Comparison of ENCODE assay signal across 17 cellular contexts in the genomic region with DNA sequence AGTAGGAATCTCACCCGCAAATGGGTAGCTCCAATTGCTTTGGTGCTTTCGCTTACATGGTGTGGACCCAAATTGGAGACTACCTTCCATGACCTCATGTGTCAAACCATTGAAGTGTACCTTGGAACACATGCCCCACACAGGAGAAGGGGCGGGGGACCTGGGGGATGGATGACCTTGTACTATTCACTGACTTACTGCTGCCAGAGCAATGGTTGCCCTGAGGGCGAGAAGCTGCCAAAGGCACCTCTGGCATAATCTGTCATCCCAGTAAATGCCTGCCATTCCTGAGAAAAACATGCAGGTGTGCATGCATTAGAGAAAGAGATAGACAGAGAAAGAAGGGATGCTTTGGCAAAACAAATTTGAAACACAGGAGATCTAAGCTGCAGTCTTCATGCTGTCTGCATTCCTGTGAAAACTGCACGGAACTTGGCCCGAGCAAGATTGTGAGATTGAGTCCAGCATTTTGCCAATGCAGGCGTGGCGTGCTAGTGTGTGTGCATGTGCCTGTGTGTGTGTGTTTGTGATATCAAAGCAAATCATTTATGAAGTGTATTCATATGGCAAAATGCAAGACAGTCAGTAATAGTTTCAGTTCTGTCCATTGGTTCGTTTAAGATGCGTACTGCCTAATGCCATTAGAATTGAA.
A peak's percentile ranks its signal among the peaks of the same experiment; 100 is the strongest.
DNase-seq lines count a peak whose midpoint lies in the region; ATAC-seq and TF ChIP-seq lines count a peak whose summit lies in the region.
"Had no signal": no experiment of that assay in that cellular context is flagged by ENCODE, and none has a peak within 500 bp of the region (broad histone marks: within the 10 kb centered on the region; RNA-seq: fewer than 3 reads in every experiment).

No MANE protein-coding gene starts in this region.

- H3K36me3 ChIP-seq in GM23338 (ENCODE audit: insufficient read depth) (no peaks in the 10 kb centered on the region), body of pancreas (replicated peaks in 1 of 2; ENCODE audit: insufficient read depth in 1 of 2, low read depth in 2 of 2) (no peaks in the 10 kb centered on the region), trophoblast cell (ENCODE audit: control insufficient read depth in 1 of 2, insufficient read depth in 2 of 2, low read length in 2 of 2) (no peaks in the 10 kb centered on the region)

- H3K9me2 ChIP-seq in GM23338 (ENCODE audit: insufficient read depth), result peaks cover 6% of the 10 kb centered on the region
- H3K9me2 ChIP-seq: SK-N-SH had no signal

- H3K4me1 ChIP-seq in GM23338 (ENCODE audit: insufficient read depth) (peaks cover 35% of the 10 kb centered on the region), body of pancreas (peaks cover 18% of the 10 kb centered on the region), trophoblast cell (ENCODE audit: control insufficient read depth in 1 of 2, insufficient read depth in 2 of 2, low read length in 2 of 2) (peaks cover 2% of the 10 kb centered on the region in 2 experiments)

- H3K27me3 Mint-ChIP-seq in GM23338 (ENCODE audit: insufficient read depth, low read depth, poor library complexity), result no peaks in the 10 kb centered on the region
- H3K27me3 Mint-ChIP-seq in activated T-cell treated with anti-CD3 and anti-CD28 coated beads, Interleukin-2, amount 50 U/mL, for 72 hours (ENCODE audit: low read depth), result peaks cover 11% of the 10 kb centered on the region

- no peak overlapping the region for H4K12ac ChIP-seq in trophoblast cell (ENCODE audit: low read depth, low read length)

- peak overlapping the region; percentile 7; the same call in 1 of the 2 replicates for H3K4me2 ChIP-seq in GM23338
- no peak overlapping the region for H3K4me2 ChIP-seq in trophoblast cell (ENCODE audit: low read length)
- H3K4me2 ChIP-seq: SK-N-SH had no signal

- 34 to 44% methylated on average over 9 to 10 of the region's 10 CpGs for WGBS in body of pancreas, 2 donors
- no CpG with 5 or more reads among the region's 10 CpGs for WGBS in trophoblast cell (ENCODE audit: extremely low coverage, insufficient coverage, insufficient read length)
- 79 to 80% methylated on average over 10 of the region's 10 CpGs for WGBS in lower leg skin, 2 donors

- H3K27ac ChIP-seq in GM23338 (ENCODE audit: low read depth) (no peak overlapping the region), body of pancreas (peak overlapping the region in 1 of 4 donors; percentile 9), trophoblast cell (ENCODE audit: low read depth, low read length) (no peak overlapping the region)

- ATAC-seq in GM23338 (peak; percentile 44), body of pancreas (peak; percentile 94)
- no peak for ATAC-seq in activated T-cell treated with anti-CD3 and anti-CD28 coated beads, Interleukin-2, amount 50 U/mL, for 72 hours (replicated peaks in 1 of 2)
- ATAC-seq: K562 had no signal

- intact Hi-C loops in body of pancreas (cut with DNase I) (no loop called here), lower leg skin (cut with DNase I; ENCODE audit: low total_unique reads) (no loop called here)

- H4K91ac ChIP-seq in trophoblast cell (ENCODE audit: low read depth, low read length), result no peak overlapping the region

- H3K27me3 ChIP-seq in GM23338 (ENCODE audit: insufficient read depth), result no peaks in the 10 kb centered on the region
- no peaks in the 10 kb centered on the region for H3K27me3 ChIP-seq in body of pancreas
- no peaks in the 10 kb centered on the region for H3K27me3 ChIP-seq in trophoblast cell (ENCODE audit: insufficient read depth, low read length)

- peaks cover 2% of the 10 kb centered on the region; the same call in 2 of the 3 replicates for H3K9me3 Mint-ChIP-seq in GM23338
- H3K9me3 Mint-ChIP-seq in activated T-cell treated with anti-CD3 and anti-CD28 coated beads, Interleukin-2, amount 50 U/mL, for 72 hours, result no peaks in the 10 kb centered on the region

- H3K4me1 Mint-ChIP-seq in GM23338, result peaks cover 54% of the 10 kb centered on the region
- no peaks in the 10 kb centered on the region for H3K4me1 Mint-ChIP-seq in activated T-cell treated with anti-CD3 and anti-CD28 coated beads, Interleukin-2, amount 50 U/mL, for 72 hours (ENCODE audit: low read depth)
- H3K4me1 Mint-ChIP-seq: B cell, CD14-positive monocyte had no signal

- no peak overlapping the region for H2BK120ac ChIP-seq in trophoblast cell (ENCODE audit: insufficient read depth, low read length, poor library complexity)

- no peak overlapping the region for H3K27ac Mint-ChIP-seq in GM23338
- H3K27ac Mint-ChIP-seq in activated T-cell treated with anti-CD3 and anti-CD28 coated beads, Interleukin-2, amount 50 U/mL, for 72 hours, result no peak overlapping the region
- H3K27ac Mint-ChIP-seq: B cell, CD14-positive monocyte had no signal

- H3K79me2 ChIP-seq in GM23338 (replicated peaks; ENCODE audit: insufficient read depth), result no peaks in the 10 kb centered on the region
- H3K79me2 ChIP-seq in trophoblast cell (ENCODE audit: control insufficient read depth, insufficient read depth, low read length, poor library complexity), result no peaks in the 10 kb centered on the region

- TF ChIP-seq CTCF in GM23338 (conservative IDR thresholded peaks at IDR 0.05; ENCODE audit: low read depth in 2 of 2) (no peak), body of pancreas (IDR thresholded peaks at IDR 0.05) (no peak), lower leg skin (IDR thresholded peaks at IDR 0.05) (no peak)

- H2AFZ ChIP-seq in GM23338, result no peak overlapping the region
- H2AFZ ChIP-seq in trophoblast cell (ENCODE audit: insufficient read depth, low read length, poor library complexity), result no peak overlapping the region

- H3K18ac ChIP-seq in trophoblast cell (ENCODE audit: low read length), result no peak overlapping the region

- no peaks in the 10 kb centered on the region for H3K36me3 Mint-ChIP-seq in GM23338 (ENCODE audit: low read depth)
- no peaks in the 10 kb centered on the region for H3K36me3 Mint-ChIP-seq in activated T-cell treated with anti-CD3 and anti-CD28 coated beads, Interleukin-2, amount 50 U/mL, for 72 hours (ENCODE audit: insufficient read depth in 2 of 2)
- H3K36me3 Mint-ChIP-seq: CD14-positive monocyte had no signal

- H3K4me3 Mint-ChIP-seq in GM23338, result no peak overlapping the region
- no peak overlapping the region for H3K4me3 Mint-ChIP-seq in activated T-cell treated with anti-CD3 and anti-CD28 coated beads, Interleukin-2, amount 50 U/mL, for 72 hours
- H3K4me3 Mint-ChIP-seq: B cell, CD14-positive monocyte had no signal

- no peaks in the 10 kb centered on the region for H3K79me1 ChIP-seq in trophoblast cell (ENCODE audit: low read length)

- TF ChIP-seq POLR2A in body of pancreas (IDR thresholded peaks at IDR 0.05) (no peak), lower leg skin (IDR thresholded peaks at IDR 0.05) (no peak)

- no peak overlapping the region for H3K14ac ChIP-seq in trophoblast cell (ENCODE audit: low read length)

- no peak overlapping the region for H2BK12ac ChIP-seq in trophoblast cell (ENCODE audit: low read length)

- DNase-seq in GM23338 (ENCODE audit: low spot score) (peak; percentile 38), body of pancreas (peak; percentile 71 to 77 (median 74)), iPS-NIHi7 (ENCODE audit: extremely low spot score) (peak; percentile 12), trophoblast cell (peak; percentile 22 to 55), activated T-cell treated with anti-CD3 and anti-CD28 coated beads for 4 hours (no peak), lower leg skin (ENCODE audit: low spot score in 2 of 2) (no peak)
- no peak for DNase-seq in activated T-cell treated with anti-CD3 and anti-CD28 coated beads, Interleukin-2, amount 50 U/mL, for 72 hours
- DNase-seq: Calu3, DMS153, DND-41, NCI-H146, NCI-H1930, NCI-H2107 had no signal

- no peak overlapping the region for H2BK5ac ChIP-seq in trophoblast cell (ENCODE audit: low read depth, low read length, poor library complexity)

- no peak overlapping the region for H3K4ac ChIP-seq in trophoblast cell (ENCODE audit: low read depth, low read length)

- H3K23ac ChIP-seq in trophoblast cell (ENCODE audit: low read length), result no peak overlapping the region

- no peak overlapping the region for H3K9ac ChIP-seq in trophoblast cell (ENCODE audit: low read length)
- H3K9ac ChIP-seq: SK-N-SH had no signal

- H3K9me3 ChIP-seq in body of pancreas, result no peaks in the 10 kb centered on the region
- no peaks in the 10 kb centered on the region for H3K9me3 ChIP-seq in trophoblast cell (ENCODE audit: insufficient read depth, low read depth, low read length)
- H3K9me3 ChIP-seq: SK-N-SH had no signal

- no peaks in the 10 kb centered on the region for H3F3A ChIP-seq in GM23338 (replicated peaks; ENCODE audit: low read depth)

- H4K8ac ChIP-seq in trophoblast cell (ENCODE audit: low read depth, low read length), result no peak overlapping the region

- H3K4me3 ChIP-seq in GM23338 (no peak overlapping the region), body of pancreas (no peak overlapping the region), trophoblast cell (ENCODE audit: low read depth, low read length) (no peak overlapping the region), lower leg skin (ENCODE audit: low read depth, poor library complexity, severe bottlenecking) (no peak overlapping the region)
- H3K4me3 ChIP-seq: K562 had no signal

- no peak overlapping the region for H2AK5ac ChIP-seq in trophoblast cell (ENCODE audit: low read length)

- H4K20me1 ChIP-seq in GM23338 (replicated peaks; ENCODE audit: insufficient read depth), result no peaks in the 10 kb centered on the region

TF ChIP-seq in GM23338, 12 proteins besides CTCF, POLR2A, EP300 and RAD21 (continues in another document):
- TF ChIP-seq POLR2AphosphoS5 (IDR thresholded peaks at IDR 0.05; ENCODE audit: low read depth), result no peak
- no peak for TF ChIP-seq REST (IDR thresholded peaks at IDR 0.05; ENCODE audit: unreplicated experiment)

Comparison
In these comparisons a context has a peak if more than half of its experiments do, and no peak if none do; other contexts are left out.
1. ATAC-seq: peak in GM23338 (single experiment) and body of pancreas (single experiment); none in activated T-cell treated with anti-CD3 and anti-CD28 coated beads, Interleukin-2, amount 50 U/mL, for 72 hours (0 of 2).
2. DNase-seq: peak in GM23338 (single experiment), body of pancreas (4 of 4), iPS-NIHi7 (single experiment) and trophoblast cell (2 of 2); none in activated T-cell treated with anti-CD3 and anti-CD28 coated beads, Interleukin-2, amount 50 U/mL, for 72 hours (0 of 2), activated T-cell treated with anti-CD3 and anti-CD28 coated beads for 4 hours (single experiment) and lower leg skin (0 of 2).